Comparison of ENCODE assay signal across 2 cellular contexts in the genomic region with DNA sequence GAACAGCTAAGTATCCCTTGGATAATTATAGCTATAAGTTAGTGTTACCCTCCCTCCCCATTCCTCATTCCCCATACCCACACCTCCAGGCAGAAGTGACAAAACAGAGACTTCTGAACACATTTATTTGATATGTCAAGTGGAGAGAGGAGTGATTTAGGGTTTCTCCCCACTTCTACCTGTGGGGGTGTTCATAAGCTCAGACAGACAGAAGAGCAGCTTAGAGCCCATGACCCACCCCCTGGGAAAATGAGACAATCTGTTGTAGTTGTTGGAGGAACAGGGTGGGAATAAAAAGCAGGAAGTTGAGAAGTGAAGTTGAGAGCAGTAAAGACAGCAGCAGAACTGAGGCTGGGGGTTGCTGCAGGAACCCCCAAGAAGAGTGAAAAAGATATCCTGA.
TF ChIP-seq lines count a peak whose summit lies in the region.

No MANE protein-coding gene starts in this region.

TF ChIP-seq in SK-N-SH, 30 proteins besides CTCF, POLR2A, EP300 and RAD21 (continued from another document):
- TF ChIP-seq, protein P1, sequence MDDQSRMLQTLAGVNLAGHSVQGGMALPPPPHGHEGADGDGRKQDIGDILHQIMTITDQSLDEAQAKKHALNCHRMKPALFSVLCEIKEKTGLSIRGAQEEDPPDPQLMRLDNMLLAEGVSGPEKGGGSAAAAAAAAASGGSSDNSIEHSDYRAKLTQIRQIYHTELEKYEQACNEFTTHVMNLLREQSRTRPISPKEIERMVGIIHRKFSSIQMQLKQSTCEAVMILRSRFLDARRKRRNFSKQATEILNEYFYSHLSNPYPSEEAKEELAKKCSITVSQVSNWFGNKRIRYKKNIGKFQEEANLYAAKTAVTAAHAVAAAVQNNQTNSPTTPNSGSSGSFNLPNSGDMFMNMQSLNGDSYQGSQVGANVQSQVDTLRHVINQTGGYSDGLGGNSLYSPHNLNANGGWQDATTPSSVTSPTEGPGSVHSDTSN (IDR thresholded peaks at IDR 0.05) = no peak
- no peak for TF ChIP-seq POLR2AphosphoS5 (IDR thresholded peaks at IDR 0.05; ENCODE audit: low read depth, low read length)
- TF ChIP-seq GATA2 (CRISPR knock-in tag; IDR thresholded peaks at IDR 0.05) = no peak
- TF ChIP-seq FOXJ3 (CRISPR knock-in tag; IDR thresholded peaks at IDR 0.05) = no peak
- TF ChIP-seq FOSL2 (IDR thresholded peaks at IDR 0.05; ENCODE audit: borderline replicate concordance, low read depth) = no peak
- TF ChIP-seq TEAD4 (IDR thresholded peaks at IDR 0.05; ENCODE audit: borderline replicate concordance, insufficient read depth) = no peak
- TF ChIP-seq, protein P2, sequence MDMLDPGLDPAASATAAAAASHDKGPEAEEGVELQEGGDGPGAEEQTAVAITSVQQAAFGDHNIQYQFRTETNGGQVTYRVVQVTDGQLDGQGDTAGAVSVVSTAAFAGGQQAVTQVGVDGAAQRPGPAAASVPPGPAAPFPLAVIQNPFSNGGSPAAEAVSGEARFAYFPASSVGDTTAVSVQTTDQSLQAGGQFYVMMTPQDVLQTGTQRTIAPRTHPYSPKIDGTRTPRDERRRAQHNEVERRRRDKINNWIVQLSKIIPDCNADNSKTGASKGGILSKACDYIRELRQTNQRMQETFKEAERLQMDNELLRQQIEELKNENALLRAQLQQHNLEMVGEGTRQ (IDR thresholded peaks at IDR 0.05; ENCODE audit: borderline replicate concordance, low read depth, low read length) = no peak
- TF ChIP-seq JUND (IDR thresholded peaks at IDR 0.05) = no peak
- TF ChIP-seq RXRA (IDR thresholded peaks at IDR 0.05; ENCODE audit: borderline replicate concordance, low read depth) = no peak
- TF ChIP-seq SIN3A (IDR thresholded peaks at IDR 0.05; ENCODE audit: borderline replicate concordance, low read depth, low read length) = no peak
- TF ChIP-seq NFIC (IDR thresholded peaks at IDR 0.05; ENCODE audit: borderline replicate concordance) = no peak
- TF ChIP-seq MEF2A (IDR thresholded peaks at IDR 0.05; ENCODE audit: borderline replicate concordance, low read depth) = no peak
- no peak for TF ChIP-seq GABPA (IDR thresholded peaks at IDR 0.05; ENCODE audit: low read depth)
- TF ChIP-seq EZH2phosphoT487 (IDR thresholded peaks at IDR 0.05; ENCODE audit: borderline replicate concordance, low read depth) = no peak
- TF ChIP-seq, protein P3, sequence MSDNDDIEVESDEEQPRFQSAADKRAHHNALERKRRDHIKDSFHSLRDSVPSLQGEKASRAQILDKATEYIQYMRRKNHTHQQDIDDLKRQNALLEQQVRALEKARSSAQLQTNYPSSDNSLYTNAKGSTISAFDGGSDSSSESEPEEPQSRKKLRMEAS (IDR thresholded peaks at IDR 0.05; ENCODE audit: low read depth) = no peak
- TF ChIP-seq FOXM1 (IDR thresholded peaks at IDR 0.05; ENCODE audit: low read depth) = no peak

TF ChIP-seq in SK-N-SH treated with all-trans-retinoic acid at 6 μM for 48 hours, 23 proteins besides CTCF, POLR2A, EP300 and RAD21 (continued from another document):
- TF ChIP-seq, protein P4, sequence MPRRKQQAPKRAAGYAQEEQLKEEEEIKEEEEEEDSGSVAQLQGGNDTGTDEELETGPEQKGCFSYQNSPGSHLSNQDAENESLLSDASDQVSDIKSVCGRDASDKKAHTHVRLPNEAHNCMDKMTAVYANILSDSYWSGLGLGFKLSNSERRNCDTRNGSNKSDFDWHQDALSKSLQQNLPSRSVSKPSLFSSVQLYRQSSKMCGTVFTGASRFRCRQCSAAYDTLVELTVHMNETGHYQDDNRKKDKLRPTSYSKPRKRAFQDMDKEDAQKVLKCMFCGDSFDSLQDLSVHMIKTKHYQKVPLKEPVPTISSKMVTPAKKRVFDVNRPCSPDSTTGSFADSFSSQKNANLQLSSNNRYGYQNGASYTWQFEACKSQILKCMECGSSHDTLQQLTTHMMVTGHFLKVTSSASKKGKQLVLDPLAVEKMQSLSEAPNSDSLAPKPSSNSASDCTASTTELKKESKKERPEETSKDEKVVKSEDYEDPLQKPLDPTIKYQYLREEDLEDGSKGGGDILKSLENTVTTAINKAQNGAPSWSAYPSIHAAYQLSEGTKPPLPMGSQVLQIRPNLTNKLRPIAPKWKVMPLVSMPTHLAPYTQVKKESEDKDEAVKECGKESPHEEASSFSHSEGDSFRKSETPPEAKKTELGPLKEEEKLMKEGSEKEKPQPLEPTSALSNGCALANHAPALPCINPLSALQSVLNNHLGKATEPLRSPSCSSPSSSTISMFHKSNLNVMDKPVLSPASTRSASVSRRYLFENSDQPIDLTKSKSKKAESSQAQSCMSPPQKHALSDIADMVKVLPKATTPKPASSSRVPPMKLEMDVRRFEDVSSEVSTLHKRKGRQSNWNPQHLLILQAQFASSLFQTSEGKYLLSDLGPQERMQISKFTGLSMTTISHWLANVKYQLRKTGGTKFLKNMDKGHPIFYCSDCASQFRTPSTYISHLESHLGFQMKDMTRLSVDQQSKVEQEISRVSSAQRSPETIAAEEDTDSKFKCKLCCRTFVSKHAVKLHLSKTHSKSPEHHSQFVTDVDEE (CRISPR knock-in tag; IDR thresholded peaks at IDR 0.05) = no peak
- TF ChIP-seq, protein P5, sequence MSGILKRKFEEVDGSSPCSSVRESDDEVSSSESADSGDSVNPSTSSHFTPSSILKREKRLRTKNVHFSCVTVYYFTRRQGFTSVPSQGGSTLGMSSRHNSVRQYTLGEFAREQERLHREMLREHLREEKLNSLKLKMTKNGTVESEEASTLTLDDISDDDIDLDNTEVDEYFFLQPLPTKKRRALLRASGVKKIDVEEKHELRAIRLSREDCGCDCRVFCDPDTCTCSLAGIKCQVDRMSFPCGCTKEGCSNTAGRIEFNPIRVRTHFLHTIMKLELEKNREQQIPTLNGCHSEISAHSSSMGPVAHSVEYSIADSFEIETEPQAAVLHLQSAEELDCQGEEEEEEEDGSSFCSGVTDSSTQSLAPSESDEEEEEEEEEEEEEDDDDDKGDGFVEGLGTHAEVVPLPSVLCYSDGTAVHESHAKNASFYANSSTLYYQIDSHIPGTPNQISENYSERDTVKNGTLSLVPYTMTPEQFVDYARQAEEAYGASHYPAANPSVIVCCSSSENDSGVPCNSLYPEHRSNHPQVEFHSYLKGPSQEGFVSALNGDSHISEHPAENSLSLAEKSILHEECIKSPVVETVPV (CRISPR knock-in tag; IDR thresholded peaks at IDR 0.05) = no peak
- TF ChIP-seq ARNTL (CRISPR knock-in tag; IDR thresholded peaks at IDR 0.05; ENCODE audit: borderline replicate concordance, low read depth) = no peak
- no peak for TF ChIP-seq ZFP3 (CRISPR knock-in tag; IDR thresholded peaks at IDR 0.05)
- TF ChIP-seq BACH2 (CRISPR knock-in tag; IDR thresholded peaks at IDR 0.05; ENCODE audit: borderline replicate concordance) = no peak
- no peak for TF ChIP-seq ISL1 (CRISPR knock-in tag; IDR thresholded peaks at IDR 0.05)
- TF ChIP-seq CSDC2 (CRISPR knock-in tag; IDR thresholded peaks at IDR 0.05) = no peak
- TF ChIP-seq, protein P6, sequence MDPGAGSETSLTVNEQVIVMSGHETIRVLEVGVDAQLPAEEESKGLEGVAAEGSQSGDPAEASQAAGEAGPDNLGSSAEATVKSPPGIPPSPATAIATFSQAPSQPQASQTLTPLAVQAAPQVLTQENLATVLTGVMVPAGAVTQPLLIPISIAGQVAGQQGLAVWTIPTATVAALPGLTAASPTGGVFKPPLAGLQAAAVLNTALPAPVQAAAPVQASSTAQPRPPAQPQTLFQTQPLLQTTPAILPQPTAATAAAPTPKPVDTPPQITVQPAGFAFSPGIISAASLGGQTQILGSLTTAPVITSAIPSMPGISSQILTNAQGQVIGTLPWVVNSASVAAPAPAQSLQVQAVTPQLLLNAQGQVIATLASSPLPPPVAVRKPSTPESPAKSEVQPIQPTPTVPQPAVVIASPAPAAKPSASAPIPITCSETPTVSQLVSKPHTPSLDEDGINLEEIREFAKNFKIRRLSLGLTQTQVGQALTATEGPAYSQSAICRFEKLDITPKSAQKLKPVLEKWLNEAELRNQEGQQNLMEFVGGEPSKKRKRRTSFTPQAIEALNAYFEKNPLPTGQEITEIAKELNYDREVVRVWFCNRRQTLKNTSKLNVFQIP (CRISPR knock-in tag; IDR thresholded peaks at IDR 0.05; ENCODE audit: borderline replicate concordance, low read depth) = no peak
- TF ChIP-seq ZNF565 (CRISPR knock-in tag; conservative IDR thresholded peaks at IDR 0.05; ENCODE audit: low read depth) = no peak
- TF ChIP-seq, protein P7, sequence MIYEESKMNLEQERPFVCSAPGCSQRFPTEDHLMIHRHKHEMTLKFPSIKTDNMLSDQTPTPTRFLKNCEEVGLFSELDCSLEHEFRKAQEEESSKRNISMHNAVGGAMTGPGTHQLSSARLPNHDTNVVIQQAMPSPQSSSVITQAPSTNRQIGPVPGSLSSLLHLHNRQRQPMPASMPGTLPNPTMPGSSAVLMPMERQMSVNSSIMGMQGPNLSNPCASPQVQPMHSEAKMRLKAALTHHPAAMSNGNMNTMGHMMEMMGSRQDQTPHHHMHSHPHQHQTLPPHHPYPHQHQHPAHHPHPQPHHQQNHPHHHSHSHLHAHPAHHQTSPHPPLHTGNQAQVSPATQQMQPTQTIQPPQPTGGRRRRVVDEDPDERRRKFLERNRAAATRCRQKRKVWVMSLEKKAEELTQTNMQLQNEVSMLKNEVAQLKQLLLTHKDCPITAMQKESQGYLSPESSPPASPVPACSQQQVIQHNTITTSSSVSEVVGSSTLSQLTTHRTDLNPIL (CRISPR knock-in tag; IDR thresholded peaks at IDR 0.05; ENCODE audit: low read depth) = no peak
- no peak for TF ChIP-seq ZFP30 (CRISPR knock-in tag; IDR thresholded peaks at IDR 0.05)
- no peak for TF ChIP-seq ESRRG (CRISPR knock-in tag; IDR thresholded peaks at IDR 0.05)
- no peak for TF ChIP-seq ZNF70 (CRISPR knock-in tag; IDR thresholded peaks at IDR 0.05)
TF ChIP-seq in SK-N-SH treated with all-trans-retinoic acid at 6 μM for 48 hours: peak in this region for 0.
